ENCODE assay signal across 8 cellular contexts in the genomic region with DNA sequence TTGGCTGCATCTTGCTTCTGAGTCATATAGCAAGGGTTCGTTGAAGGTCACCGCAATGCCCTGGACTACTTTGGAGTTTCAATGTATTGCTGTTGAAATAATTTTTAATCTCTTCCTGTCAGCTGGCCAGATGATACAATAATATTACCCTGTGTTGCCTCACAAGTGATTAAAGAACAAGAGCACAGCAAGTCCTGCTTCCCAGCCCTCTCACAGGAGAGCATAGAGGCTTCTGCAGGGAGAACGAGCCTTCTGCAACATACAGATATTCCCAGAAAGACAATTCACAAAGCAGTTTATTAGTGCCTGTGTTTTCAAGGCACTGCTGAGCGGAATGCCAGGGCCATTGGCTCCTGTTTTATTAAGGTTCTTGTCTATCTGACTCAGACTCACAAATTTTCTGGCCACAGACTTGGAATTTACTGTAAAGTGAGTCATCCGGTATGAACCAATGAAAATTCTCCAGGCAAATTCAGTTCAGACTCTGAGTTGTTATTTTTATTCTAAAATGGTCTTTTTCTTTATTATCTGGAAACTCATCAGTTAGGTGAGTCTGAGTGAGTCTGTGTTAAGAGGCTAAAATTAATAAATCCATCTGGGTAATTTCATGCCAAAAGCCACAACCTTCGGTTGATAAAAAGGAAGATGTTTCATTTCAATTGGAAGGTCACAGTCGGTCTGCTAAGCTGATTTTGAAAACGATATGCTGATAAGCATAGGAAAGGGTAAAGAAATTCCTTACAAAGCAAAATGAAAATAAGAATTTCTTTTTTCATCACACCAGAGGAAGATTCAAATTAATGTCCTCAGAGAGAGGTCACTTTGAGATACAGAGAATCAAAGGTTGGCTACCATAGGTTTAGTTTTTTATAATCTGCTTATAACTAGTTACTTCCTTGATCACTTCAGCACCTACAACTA.
DNase-seq lines count a peak whose midpoint lies in the region; ATAC-seq and TF ChIP-seq lines count a peak whose summit lies in the region.

No MANE protein-coding gene starts in this region.

- no peaks in the 10 kb centered on the region for H3K27me3 ChIP-seq in Panc1 (ENCODE audit: control insufficient read depth, insufficient read depth, low read length)
- no peaks in the 10 kb centered on the region for H3K27me3 ChIP-seq in neutrophil

- H3K36me3 ChIP-seq in Panc1 (ENCODE audit: control insufficient read depth, insufficient read depth, low read length) (no peaks in the 10 kb centered on the region), neutrophil (no peaks in the 10 kb centered on the region)

- H3K9me3 ChIP-seq in Panc1 (ENCODE audit: control insufficient read depth, insufficient read depth, low read depth, low read length), result peaks cover 20% of the 10 kb centered on the region; the same call in 1 of the 2 replicates
- no peaks in the 10 kb centered on the region for H3K9me3 ChIP-seq in neutrophil

- H3K27ac ChIP-seq in Panc1 (ENCODE audit: low read length) (peak overlapping the region; percentile 99), neutrophil (peak overlapping the region; percentile 46)

- intact Hi-C loops in Panc1 (cut with micrococcal nuclease; ENCODE audit: unreplicated experiment), result loop anchor here (2.0 kb wide), 1 partner anchor 288 kb away; no protein-coding TSS in a partner anchor

- H3K4me1 ChIP-seq in Panc1 (ENCODE audit: control insufficient read depth, insufficient read depth, low read length), result peaks cover 44% of the 10 kb centered on the region
- peaks cover 42% of the 10 kb centered on the region in 2 experiments for H3K4me1 ChIP-seq in neutrophil (ENCODE audit: control insufficient read depth in 1 of 2, insufficient read depth in 1 of 2, low read depth in 1 of 2, low read length in 1 of 2)

- ATAC-seq in Panc1 (peak; percentile 87), HG03097 (IDR thresholded peaks at IDR 0.05; ENCODE audit: low FRiP score, unreplicated experiment) (no peak)

- BruUV-seq in Panc1 (replicated peaks; lab: Mats Ljungman, UMichigan), result no TSS peak

- DNase-seq in ELR (ENCODE audit: low read depth) (peak; percentile 97), Panc1 (ENCODE audit: low read depth, low spot score) (peak; percentile 96), epithelial cell of proximal tubule (ENCODE audit: low read depth) (peak; percentile 88), NCI-H2081 (lab: John Stamatoyannopoulos, UW) (no peak), NCI-H82 treated with DMSO at 0.1 percent for 48 hours (lab: John Stamatoyannopoulos, UW; ENCODE audit: unreplicated experiment) (no peak)
- no peak for DNase-seq in stimulated activated CD4-positive, alpha-beta T cell treated with anti-CD3 and anti-CD28 coated beads, Interleukin-2, amount 100 ng/mL, for 24 hours

- H3K4me3 ChIP-seq in Panc1 (ENCODE audit: low read depth in 2 of 2, low read length in 2 of 2) (peak overlapping the region; percentile 22 to 54), epithelial cell of proximal tubule (ENCODE audit: low read depth, low read length) (peak overlapping the region; percentile 39), neutrophil (ENCODE audit: low read depth in 1 of 2, low read length in 1 of 2) (peak overlapping the region in 1 of 2 experiments; percentile 43)

- POLR2A ChIA-PET in Panc1 (lab: Charles Lee), result no interaction called here

- in situ Hi-C loops in Panc1 (cut with HindIII; ENCODE audit: low pct_unique_long_range_greater_than_20kb, low sequenced_read_pairs), result no loop called here

- TF ChIP-seq CTCF in Panc1 (IDR thresholded peaks at IDR 0.05), result no peak
- TF ChIP-seq CTCF in epithelial cell of proximal tubule (conservative IDR thresholded peaks at IDR 0.05; ENCODE audit: low read depth, low read length), result no peak
- no peak for TF ChIP-seq CTCF in neutrophil (IDR thresholded peaks at IDR 0.05)

- CTCF ChIA-PET in Panc1 (lab: Charles Lee), result no interaction called here

Comparison
In these comparisons a context has a peak if more than half of its experiments do, and no peak if none do; other contexts are left out.
1. DNase-seq: peak in ELR (single experiment), Panc1 (single experiment) and epithelial cell of proximal tubule (single experiment); none in NCI-H2081 (0 of 2), NCI-H82 treated with DMSO at 0.1 percent for 48 hours (single experiment) and stimulated activated CD4-positive, alpha-beta T cell treated with anti-CD3 and anti-CD28 coated beads, Interleukin-2, amount 100 ng/mL, for 24 hours (0 of 2).